10 cellular contexts compared by ENCODE assay signal in genomic region chr19:5172859-5173577, GRCh38.
DNase-seq lines count a peak whose midpoint lies in the region; ATAC-seq and TF ChIP-seq lines count a peak whose summit lies in the region.
"Had no signal": no experiment of that assay in that cellular context is flagged by ENCODE, and none has a peak within 500 bp of the region (broad histone marks: within the 10 kb centered on the region; RNA-seq: fewer than 3 reads in every experiment).

No MANE protein-coding gene starts in this region.

- POLR2A ChIA-PET in RWPE1 (lab: Yijun Ruan, JAX; ENCODE audit: low non-redundant PET) = interaction anchor here (0.5 kb wide), 1 partner anchor 26 kb away, joined by 4 read pairs; no protein-coding TSS in a partner anchor

- no peak for TF ChIP-seq CTCF in RWPE1 (conservative IDR thresholded peaks at IDR 0.05; ENCODE audit: low read depth)
- no peak for TF ChIP-seq CTCF in esophagus squamous epithelium (IDR thresholded peaks at IDR 0.05)

- no peaks in the 10 kb centered on the region for H3K9me3 ChIP-seq in esophagus squamous epithelium

- peak overlapping the region; percentile 94 for H3K27ac ChIP-seq in RWPE1
- H3K27ac ChIP-seq in esophagus squamous epithelium = peak overlapping the region; percentile 52 to 79 (median 68)

- peaks cover 0 to 21% (median 3%) of the 10 kb centered on the region in 3 donors for H3K4me1 ChIP-seq in esophagus squamous epithelium

- no peaks in the 10 kb centered on the region for H3K27me3 ChIP-seq in esophagus squamous epithelium

- CTCF ChIA-PET in RWPE1 (lab: Yijun Ruan, JAX) = interaction anchor here (0.6 kb wide), 1 partner anchor 321 kb away, joined by 7 read pairs; no protein-coding TSS in a partner anchor

- intact Hi-C loops in esophagus squamous epithelium (cut with DNase I) = no loop called here

- DNase-seq in GOT3 (lab: John Stamatoyannopoulos, UW) (peak; percentile 50), RWPE1 (ENCODE audit: low spot score) (peak; percentile 94), esophagus squamous epithelium (lab: John Stamatoyannopoulos, UW) (no peak), renal cortical epithelial cell (ENCODE audit: low read depth) (peak; percentile 71), NCI-H2029 treated with DMSO at 0.1 percent for 48 hours (lab: John Stamatoyannopoulos, UW) (no peak), mesenteric fat pad (ENCODE audit: low spot score) (no peak), HuH-7 (ENCODE audit: low spot score) (no peak)
- DNase-seq: NCI-H1417 treated with DMSO at 0.1 percent for 48 hours had no signal

- H3K4me3 ChIP-seq in esophagus squamous epithelium = no peak overlapping the region
- H3K4me3 ChIP-seq: lung had no signal

- 13 to 39% methylated on average over 8 of the region's 8 CpGs for WGBS in esophagus squamous epithelium, 2 donors

- H3K36me3 ChIP-seq in esophagus squamous epithelium = no peaks in the 10 kb centered on the region

- no peak for ATAC-seq in GM19023 (IDR thresholded peaks at IDR 0.05; ENCODE audit: unreplicated experiment)

- no peak for TF ChIP-seq POLR2A in esophagus squamous epithelium (IDR thresholded peaks at IDR 0.05)

Comparison
In these comparisons a context has a peak if more than half of its experiments do, and no peak if none do; other contexts are left out.
1. DNase-seq: peak in GOT3 (single experiment), RWPE1 (single experiment) and renal cortical epithelial cell (single experiment); none in esophagus squamous epithelium (single experiment), NCI-H2029 treated with DMSO at 0.1 percent for 48 hours (single experiment), mesenteric fat pad (single experiment) and HuH-7 (single experiment).